Comparison of ENCODE assay signal across 29 cellular contexts in the genomic region with DNA sequence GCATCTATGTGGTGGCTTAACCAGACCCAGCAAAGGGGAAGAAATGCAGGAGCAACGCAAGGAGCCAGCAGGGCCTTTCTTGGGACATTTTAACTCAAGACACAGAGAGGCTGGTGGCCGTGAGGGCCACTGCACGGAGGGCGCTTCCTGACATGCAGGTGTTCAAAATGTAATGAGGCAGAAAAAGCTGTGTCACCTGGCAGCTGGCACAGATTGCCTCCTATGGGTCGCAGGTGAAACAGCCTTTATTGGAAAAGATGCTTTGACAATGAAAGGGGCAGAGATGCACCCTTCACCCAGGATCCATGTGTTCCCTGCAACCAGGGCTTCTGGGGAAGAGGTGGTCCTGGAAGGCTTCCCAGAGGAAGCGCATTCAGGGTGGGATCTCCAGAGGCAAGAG.
DNase-seq lines count a peak whose midpoint lies in the region; ATAC-seq, FAIRE-seq and TF ChIP-seq lines count a peak whose summit lies in the region.
"Had no signal": no experiment of that assay in that cellular context is flagged by ENCODE, and none has a peak within 500 bp of the region (broad histone marks: within the 10 kb centered on the region; RNA-seq: fewer than 3 reads in every experiment).

No MANE protein-coding gene starts in this region.

- H3K27me3 ChIP-seq in liver (ENCODE audit: control insufficient read depth in 4 of 4, insufficient read depth in 4 of 4, low read length in 3 of 4) (peaks cover 0 to 6% (median 0%) of the 10 kb centered on the region in 4 donors), HepG2 (ENCODE audit: control insufficient read depth in 1 of 2, insufficient read depth in 2 of 2, low read length in 2 of 2) (peaks cover 0 to 1% of the 10 kb centered on the region in 2 experiments; a peak in 1 of 5 replicates), WERI-Rb-1 (ENCODE audit: insufficient read depth, low read depth, severe bottlenecking) (no peaks in the 10 kb centered on the region), adrenal gland (no peaks in the 10 kb centered on the region)
- H3K27me3 ChIP-seq: brain microvascular endothelial cell, heart left ventricle, MG63, pancreas had no signal

- ATAC-seq in HepG2, result no peak
- ATAC-seq: A549; activated CD8-positive, alpha-beta memory T cell treated with anti-CD3 and anti-CD28 coated beads, Interleukin-2, amount 10 ng/mL, durations not matched to agents 7 days and 5 days; heart left ventricle; K562; pancreas had no signal

- no peak for TF ChIP-seq CTCF in liver (IDR thresholded peaks at IDR 0.05; ENCODE audit: low read depth, low read length, missing input control)
- TF ChIP-seq CTCF in HepG2 (CRISPR knock-in tag; IDR thresholded peaks at IDR 0.05), result no peak
- TF ChIP-seq CTCF in WERI-Rb-1 (IDR thresholded peaks at IDR 0.05; ENCODE audit: low read depth, low read length), result peak; percentile 26; the same call in 1 of the 2 replicates
- no peak for TF ChIP-seq CTCF in type B pancreatic cell (conservative IDR thresholded peaks at IDR 0.05)
- TF ChIP-seq CTCF in adrenal gland (IDR thresholded peaks at IDR 0.05), result no peak

- peaks cover 4% of the 10 kb centered on the region for H3K4me1 Mint-ChIP-seq in type B pancreatic cell (ENCODE audit: unreplicated experiment)

- DNase-seq in HepG2 (ENCODE audit: low spot score) (no peak), NCI-H187 treated with DMSO at 0.1 percent for 48 hours (lab: John Stamatoyannopoulos, UW) (peak; percentile 1), WERI-Rb-1 (no peak), type B pancreatic cell (ENCODE audit: extremely low spot score, unreplicated experiment) (no peak), NCI-H1436 (lab: John Stamatoyannopoulos, UW) (no peak), kidney tubule cell (ENCODE audit: low spot score) (no peak), adrenal gland (no peak)
- DNase-seq: activated CD4-positive, CD25-positive, alpha-beta regulatory T cell; activated CD8-positive, alpha-beta memory T cell treated with anti-CD3 and anti-CD28 coated beads, Interleukin-2, amount 10 ng/mL, durations not matched to agents 7 days and 5 days; activated naive CD4-positive, alpha-beta T cell treated with Interleukin-2 at 50 U/mL for 16 hours; activated T-cell treated with anti-CD3 and anti-CD28 coated beads, Interleukin-2, amount 50 U/mL, for 72 hours; brain microvascular endothelial cell; HCEC 1CT; heart left ventricle; kidney; mammary epithelial cell; MG63; NCI-H2107; NCI-H524; nephron progenitor cell; pancreas; retina; trophoblast cell had no signal

- CTCF ChIA-PET in HepG2 (lab: Yijun Ruan, JAX; ENCODE audit: low intra/inter-chr PET ratio, low total read pairs), result no interaction called here

- 76% methylated on average over 6 of the region's 6 CpGs for WGBS in liver
- 12% methylated on average over 6 of the region's 6 CpGs for WGBS in HepG2 (ENCODE audit: low lambda C conversion rate)
- WGBS in adrenal gland, 4 donors, result 80 to 99% (median 97%) methylated on average over 6 of the region's 6 CpGs

- intact Hi-C loops in HepG2 (cut with micrococcal nuclease; ENCODE audit: unreplicated experiment), result no loop called here
- intact Hi-C loops in adrenal gland (cut with DNase I), result no loop called here

- POLR2A ChIA-PET in HepG2 (lab: Yijun Ruan, JAX), result no interaction called here

- H3K9me3 ChIP-seq in liver (ENCODE audit: control insufficient read depth in 4 of 4, low read length in 3 of 4), result no peaks in the 10 kb centered on the region
- H3K9me3 ChIP-seq in HepG2 (ENCODE audit: low read length), result no peaks in the 10 kb centered on the region
- no peaks in the 10 kb centered on the region for H3K9me3 ChIP-seq in WERI-Rb-1 (ENCODE audit: severe bottlenecking)
- H3K9me3 ChIP-seq in adrenal gland (replicated peaks in 1 of 3), result no peaks in the 10 kb centered on the region
- H3K9me3 ChIP-seq: A549, heart left ventricle, MG63, pancreas had no signal

- H4K20me1 ChIP-seq in HepG2 (ENCODE audit: insufficient read depth, low read length), result no peaks in the 10 kb centered on the region

- no peaks in the 10 kb centered on the region for H3K36me3 Mint-ChIP-seq in type B pancreatic cell

- H3K4me3 ChIP-seq in liver (ENCODE audit: low read depth in 1 of 3, low read length in 3 of 3), result no peak overlapping the region
- no peak overlapping the region for H3K4me3 ChIP-seq in HepG2 (replicated peaks in 1 of 3; ENCODE audit: insufficient read depth in 1 of 3, low read depth in 2 of 3, low read length in 3 of 3)
- no peak overlapping the region for H3K4me3 ChIP-seq in WERI-Rb-1 (ENCODE audit: low read depth, low read length)
- H3K4me3 ChIP-seq in adrenal gland, result no peak overlapping the region
- H3K4me3 ChIP-seq: A549, heart left ventricle, K562, MG63, pancreas, skin epidermis had no signal

- peak overlapping the region; percentile 23 for H3K27ac Mint-ChIP-seq in type B pancreatic cell
- H3K27ac Mint-ChIP-seq: activated CD8-positive, alpha-beta memory T cell treated with anti-CD3 and anti-CD28 coated beads, Interleukin-2, amount 10 ng/mL, durations not matched to agents 7 days and 5 days; activated T-cell treated with anti-CD3 and anti-CD28 coated beads, Interleukin-2, amount 50 U/mL, for 72 hours; nephron progenitor cell had no signal

- H3K27ac ChIP-seq in liver (ENCODE audit: low read depth in 1 of 2, low read length in 2 of 2), result no peak overlapping the region
- H3K27ac ChIP-seq in HepG2 (ENCODE audit: extremely low read length, insufficient read depth, low read length), result no peak overlapping the region
- H3K27ac ChIP-seq in WERI-Rb-1, result no peak overlapping the region
- no peak overlapping the region for H3K27ac ChIP-seq in adrenal gland
- H3K27ac ChIP-seq: A549, brain microvascular endothelial cell, epithelial cell of prostate, heart left ventricle, pancreas, skin epidermis had no signal

- TF ChIP-seq RAD21 in liver (IDR thresholded peaks at IDR 0.05) (peak; percentile 29 to 30), HepG2 (CRISPR knock-in tag; IDR thresholded peaks at IDR 0.05) (no peak)

- no peaks in the 10 kb centered on the region for H3K79me2 ChIP-seq in HepG2 (ENCODE audit: insufficient read depth, low read length)

- no peaks in the 10 kb centered on the region for H3K27me3 Mint-ChIP-seq in type B pancreatic cell
- H3K27me3 Mint-ChIP-seq: activated CD8-positive, alpha-beta memory T cell treated with anti-CD3 and anti-CD28 coated beads, Interleukin-2, amount 10 ng/mL, durations not matched to agents 7 days and 5 days had no signal

- no TSS peak for BruUV-seq in HepG2 (replicated peaks; lab: Mats Ljungman, UMichigan)

- no peaks in the 10 kb centered on the region for H3K9me3 Mint-ChIP-seq in type B pancreatic cell
- H3K9me3 Mint-ChIP-seq: activated T-cell treated with anti-CD3 and anti-CD28 coated beads, Interleukin-2, amount 50 U/mL, for 72 hours; nephron progenitor cell had no signal

- no peak for TF ChIP-seq EP300 in HepG2 (IDR thresholded peaks at IDR 0.05; ENCODE audit: low read depth in 2 of 2, low read length in 2 of 2)
- TF ChIP-seq EP300 in HepG2 (CRISPR knock-in tag; IDR thresholded peaks at IDR 0.05; ENCODE audit: borderline replicate concordance), result no peak

- H3K4me1 ChIP-seq in liver (ENCODE audit: control insufficient read depth in 4 of 4, insufficient read depth in 4 of 4, low read length in 3 of 4), result no peaks in the 10 kb centered on the region
- H3K4me1 ChIP-seq in HepG2 (ENCODE audit: insufficient read depth, low read length), result no peaks in the 10 kb centered on the region
- no peaks in the 10 kb centered on the region for H3K4me1 ChIP-seq in adrenal gland (replicated peaks in 1 of 2)
- H3K4me1 ChIP-seq: A549, heart left ventricle had no signal

- H2AFZ ChIP-seq in HepG2 (ENCODE audit: low read length), result no peak overlapping the region

- TF ChIP-seq POLR2A in HepG2 (IDR thresholded peaks at IDR 0.05; ENCODE audit: insufficient read depth in 1 of 2, low read depth in 2 of 2, low read length in 2 of 2) (no peak), adrenal gland (IDR thresholded peaks at IDR 0.05) (no peak)

- in situ Hi-C loops in HepG2 (cut with HindIII; ENCODE audit: extremely low pct_ligation_motif_present, low pct_unique_long_range_greater_than_20kb), result no loop called here

- FAIRE-seq in HepG2 (lab: Jason Lieb, UNC), result no peak
- FAIRE-seq: A549, K562, kidney, pancreas, RCC 7860 had no signal

- no peak overlapping the region for H3K4me2 ChIP-seq in HepG2 (ENCODE audit: low read depth, low read length)
- H3K4me2 ChIP-seq: A549 had no signal

- no peak overlapping the region for H3K9ac ChIP-seq in liver (ENCODE audit: low read depth in 1 of 2, low read length in 2 of 2)
- no peak overlapping the region for H3K9ac ChIP-seq in HepG2 (ENCODE audit: insufficient read depth, low read depth, low read length)

- H3K36me3 ChIP-seq in liver (ENCODE audit: control insufficient read depth in 4 of 4, insufficient read depth in 3 of 4, low read depth in 1 of 4, low read length in 3 of 4) (no peaks in the 10 kb centered on the region), HepG2 (replicated peaks in 1 of 2; ENCODE audit: control insufficient read depth in 1 of 2, insufficient read depth in 2 of 2, low read length in 2 of 2) (no peaks in the 10 kb centered on the region), WERI-Rb-1 (no peaks in the 10 kb centered on the region), adrenal gland (replicated peaks in 1 of 2) (no peaks in the 10 kb centered on the region)
- H3K36me3 ChIP-seq: brain microvascular endothelial cell, heart left ventricle, pancreas had no signal

- no peak overlapping the region for H3K4me3 Mint-ChIP-seq in type B pancreatic cell
- H3K4me3 Mint-ChIP-seq: activated CD8-positive, alpha-beta memory T cell treated with anti-CD3 and anti-CD28 coated beads, Interleukin-2, amount 10 ng/mL, durations not matched to agents 7 days and 5 days; activated T-cell treated with anti-CD3 and anti-CD28 coated beads, Interleukin-2, amount 50 U/mL, for 72 hours; nephron progenitor cell had no signal

TF ChIP-seq in liver, 16 proteins besides CTCF, POLR2A, EP300 and RAD21 (continues in another document):
- TF ChIP-seq GABPA (IDR thresholded peaks at IDR 0.05 in 1 of 2, conservative IDR thresholded peaks at IDR 0.05 in 1 of 2) (no peak), HNF4A (conservative IDR thresholded peaks at IDR 0.05) (no peak), MAX (IDR thresholded peaks at IDR 0.05) (no peak)

TF ChIP-seq in HepG2, 621 proteins besides CTCF, POLR2A, EP300 and RAD21:
- TF ChIP-seq ZNF34 (CRISPR knock-in tag; IDR thresholded peaks at IDR 0.05; ENCODE audit: borderline replicate concordance) (no peak), ZNF432 (CRISPR knock-in tag; IDR thresholded peaks at IDR 0.05; ENCODE audit: borderline replicate concordance) (no peak), ZBTB8A (CRISPR knock-in tag; IDR thresholded peaks at IDR 0.05; ENCODE audit: borderline replicate concordance, low read depth) (no peak), HDAC6 (IDR thresholded peaks at IDR 0.05; ENCODE audit: low read depth, low read length) (no peak), ZNF879 (CRISPR knock-in tag; IDR thresholded peaks at IDR 0.05) (no peak), ZNF234 (CRISPR knock-in tag; conservative IDR thresholded peaks at IDR 0.05) (no peak)
